Comparison of ENCODE assay signal across 1 cellular context in genomic region chr3:188178293-188178950, GRCh38.
TF ChIP-seq lines count a peak whose summit lies in the region.

No MANE protein-coding gene starts in this region.

TF ChIP-seq in GM23338, 12 proteins besides CTCF, POLR2A, EP300 and RAD21 (continued from another document):
- TF ChIP-seq, protein P1, sequence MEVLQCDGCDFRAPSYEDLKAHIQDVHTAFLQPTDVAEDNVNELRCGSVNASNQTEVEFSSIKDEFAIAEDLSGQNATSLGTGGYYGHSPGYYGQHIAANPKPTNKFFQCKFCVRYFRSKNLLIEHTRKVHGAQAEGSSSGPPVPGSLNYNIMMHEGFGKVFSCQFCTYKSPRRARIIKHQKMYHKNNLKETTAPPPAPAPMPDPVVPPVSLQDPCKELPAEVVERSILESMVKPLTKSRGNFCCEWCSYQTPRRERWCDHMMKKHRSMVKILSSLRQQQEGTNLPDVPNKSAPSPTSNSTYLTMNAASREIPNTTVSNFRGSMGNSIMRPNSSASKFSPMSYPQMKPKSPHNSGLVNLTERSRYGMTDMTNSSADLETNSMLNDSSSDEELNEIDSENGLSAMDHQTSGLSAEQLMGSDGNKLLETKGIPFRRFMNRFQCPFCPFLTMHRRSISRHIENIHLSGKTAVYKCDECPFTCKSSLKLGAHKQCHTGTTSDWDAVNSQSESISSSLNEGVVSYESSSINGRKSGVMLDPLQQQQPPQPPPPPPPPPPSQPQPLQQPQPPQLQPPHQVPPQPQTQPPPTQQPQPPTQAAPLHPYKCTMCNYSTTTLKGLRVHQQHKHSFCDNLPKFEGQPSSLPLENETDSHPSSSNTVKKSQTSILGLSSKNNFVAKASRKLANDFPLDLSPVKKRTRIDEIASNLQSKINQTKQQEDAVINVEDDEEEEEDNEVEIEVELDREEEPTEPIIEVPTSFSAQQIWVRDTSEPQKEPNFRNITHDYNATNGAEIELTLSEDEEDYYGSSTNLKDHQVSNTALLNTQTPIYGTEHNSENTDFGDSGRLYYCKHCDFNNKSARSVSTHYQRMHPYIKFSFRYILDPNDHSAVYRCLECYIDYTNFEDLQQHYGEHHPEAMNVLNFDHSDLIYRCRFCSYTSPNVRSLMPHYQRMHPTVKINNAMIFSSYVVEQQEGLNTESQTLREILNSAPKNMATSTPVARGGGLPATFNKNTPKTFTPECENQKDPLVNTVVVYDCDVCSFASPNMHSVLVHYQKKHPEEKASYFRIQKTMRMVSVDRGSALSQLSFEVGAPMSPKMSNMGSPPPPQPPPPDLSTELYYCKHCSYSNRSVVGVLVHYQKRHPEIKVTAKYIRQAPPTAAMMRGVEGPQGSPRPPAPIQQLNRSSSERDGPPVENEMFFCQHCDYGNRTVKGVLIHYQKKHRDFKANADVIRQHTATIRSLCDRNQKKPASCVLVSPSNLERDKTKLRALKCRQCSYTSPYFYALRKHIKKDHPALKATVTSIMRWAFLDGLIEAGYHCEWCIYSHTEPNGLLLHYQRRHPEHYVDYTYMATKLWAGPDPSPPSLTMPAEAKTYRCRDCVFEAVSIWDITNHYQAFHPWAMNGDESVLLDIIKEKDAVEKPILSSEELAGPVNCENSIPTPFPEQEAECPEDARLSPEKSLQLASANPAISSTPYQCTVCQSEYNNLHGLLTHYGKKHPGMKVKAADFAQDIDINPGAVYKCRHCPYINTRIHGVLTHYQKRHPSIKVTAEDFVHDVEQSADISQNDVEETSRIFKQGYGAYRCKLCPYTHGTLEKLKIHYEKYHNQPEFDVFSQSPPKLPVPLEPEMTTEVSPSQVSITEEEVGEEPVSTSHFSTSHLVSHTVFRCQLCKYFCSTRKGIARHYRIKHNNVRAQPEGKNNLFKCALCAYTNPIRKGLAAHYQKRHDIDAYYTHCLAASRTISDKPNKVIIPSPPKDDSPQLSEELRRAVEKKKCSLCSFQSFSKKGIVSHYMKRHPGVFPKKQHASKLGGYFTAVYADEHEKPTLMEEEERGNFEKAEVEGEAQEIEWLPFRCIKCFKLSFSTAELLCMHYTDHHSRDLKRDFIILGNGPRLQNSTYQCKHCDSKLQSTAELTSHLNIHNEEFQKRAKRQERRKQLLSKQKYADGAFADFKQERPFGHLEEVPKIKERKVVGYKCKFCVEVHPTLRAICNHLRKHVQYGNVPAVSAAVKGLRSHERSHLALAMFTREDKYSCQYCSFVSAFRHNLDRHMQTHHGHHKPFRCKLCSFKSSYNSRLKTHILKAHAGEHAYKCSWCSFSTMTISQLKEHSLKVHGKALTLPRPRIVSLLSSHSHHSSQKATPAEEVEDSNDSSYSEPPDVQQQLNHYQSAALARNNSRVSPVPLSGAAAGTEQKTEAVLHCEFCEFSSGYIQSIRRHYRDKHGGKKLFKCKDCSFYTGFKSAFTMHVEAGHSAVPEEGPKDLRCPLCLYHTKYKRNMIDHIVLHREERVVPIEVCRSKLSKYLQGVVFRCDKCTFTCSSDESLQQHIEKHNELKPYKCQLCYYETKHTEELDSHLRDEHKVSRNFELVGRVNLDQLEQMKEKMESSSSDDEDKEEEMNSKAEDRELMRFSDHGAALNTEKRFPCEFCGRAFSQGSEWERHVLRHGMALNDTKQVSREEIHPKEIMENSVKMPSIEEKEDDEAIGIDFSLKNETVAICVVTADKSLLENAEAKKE (CRISPR knock-in tag; IDR thresholded peaks at IDR 0.05): no peak
- TF ChIP-seq EZH2 (IDR thresholded peaks at IDR 0.05; ENCODE audit: low read depth, unreplicated experiment): no peak
- TF ChIP-seq CREB1 (CRISPR knock-in tag; IDR thresholded peaks at IDR 0.05; ENCODE audit: low read depth): no peak
- no peak for TF ChIP-seq EZH2phosphoT487 (IDR thresholded peaks at IDR 0.05; ENCODE audit: unreplicated experiment)
- no peak for TF ChIP-seq ETS1 (IDR thresholded peaks at IDR 0.05)
- no peak for TF ChIP-seq POLR2AphosphoS5 (IDR thresholded peaks at IDR 0.05; ENCODE audit: low read depth)
- TF ChIP-seq NANOG (IDR thresholded peaks at IDR 0.05; ENCODE audit: borderline replicate concordance): no peak
- TF ChIP-seq ZNF114 (CRISPR knock-in tag; IDR thresholded peaks at IDR 0.05): no peak
- no peak for TF ChIP-seq ZNF331 (CRISPR knock-in tag; IDR thresholded peaks at IDR 0.05; ENCODE audit: low read depth)
- no peak for TF ChIP-seq JUNB (IDR thresholded peaks at IDR 0.05; ENCODE audit: unreplicated experiment)
